In the genomic region with DNA sequence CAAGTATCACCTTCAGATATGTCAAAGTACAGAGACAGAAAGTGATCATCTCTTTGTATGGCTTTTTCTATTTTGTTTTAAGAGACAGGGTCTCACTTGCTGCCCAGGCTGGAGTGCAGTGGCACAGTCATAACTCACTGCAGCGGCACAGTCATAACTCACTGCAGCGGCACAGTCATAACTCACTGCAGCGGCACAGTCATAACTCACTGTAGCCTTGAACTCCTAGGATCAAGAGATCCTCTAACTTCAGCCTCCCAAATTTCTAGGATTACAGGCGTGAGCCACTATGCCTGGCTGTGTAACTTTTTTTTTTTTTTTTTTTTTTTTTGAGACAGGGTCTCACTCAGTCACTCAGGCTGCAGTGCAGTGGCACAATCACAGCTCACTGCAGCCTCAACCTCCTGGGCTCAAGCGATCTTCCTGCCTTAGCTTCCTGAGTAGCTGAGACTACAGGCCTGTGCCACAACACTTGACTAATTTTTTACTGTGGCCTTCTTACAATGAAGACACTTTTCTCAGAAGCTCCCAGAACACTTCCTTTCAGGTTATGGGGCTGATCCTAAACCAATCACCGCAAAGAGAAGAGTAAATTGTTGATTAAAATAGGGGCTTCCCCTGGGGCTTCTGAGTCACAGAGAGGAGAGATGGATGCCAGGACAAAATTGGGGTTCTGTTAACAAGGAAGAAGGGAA, we compare ENCODE assay signal across 10 cellular contexts. TPM values are rescaled to one million over a fixed set of nuclear protein-coding genes. Genes with fewer than 3 reads are reported as not detected.
A peak's percentile ranks its signal among the peaks of the same experiment; 100 is the strongest.
DNase-seq lines count a peak whose midpoint lies in the region; ATAC-seq, FAIRE-seq and TF ChIP-seq lines count a peak whose summit lies in the region.
"Had no signal": no experiment of that assay in that cellular context is flagged by ENCODE, and none has a peak within 500 bp of the region (broad histone marks: within the 10 kb centered on the region; RNA-seq: fewer than 3 reads in every experiment).

No MANE protein-coding gene starts in this region.

- no peak overlapping the region for H3K56ac ChIP-seq in mesendoderm (ENCODE audit: low read length)

- DNase-seq in GM12892 (ENCODE audit: insufficient read length): no peak
- DNase-seq in activated T-helper 2 cell treated with anti-CD3 and anti-CD28 coated beads, Interferon-gamma antibody, Interleukin-2, Interleukin-4, amounts not matched to agents 10 μg/mL and 5 μg/mL and 100 μg/mL, durations not matched to agents 14 hours and 24 hours and 36 hours (ENCODE audit: low spot score): no peak
- no peak for DNase-seq in OCI-M2 (lab: John Stamatoyannopoulos, UW; ENCODE audit: unreplicated experiment)
- no peak for DNase-seq in H54 (ENCODE audit: insufficient read length, low spot score)
- DNase-seq in HEK293T (ENCODE audit: extremely low spot score): no peak
- no peak for DNase-seq in mesendoderm
- DNase-seq: NCI-H2171, T1000 had no signal

- no peaks in the 10 kb centered on the region for H3K27me3 ChIP-seq in mesendoderm (ENCODE audit: insufficient read depth, low read length, poor library complexity)

- no peaks in the 10 kb centered on the region for H3K79me1 ChIP-seq in mesendoderm (ENCODE audit: low read length)

- peak; percentile 46 for ATAC-seq in GM19463 (IDR thresholded peaks at IDR 0.05; ENCODE audit: unreplicated experiment)
- peak; percentile 59 for ATAC-seq in HG03097 (IDR thresholded peaks at IDR 0.05; ENCODE audit: low FRiP score, unreplicated experiment)

- H3K36me3 ChIP-seq in mesendoderm (ENCODE audit: control insufficient read depth, insufficient read depth, low read length): no peaks in the 10 kb centered on the region

- no peak overlapping the region for H4K8ac ChIP-seq in mesendoderm (ENCODE audit: low read depth, low read length)

- H4K5ac ChIP-seq in mesendoderm (ENCODE audit: low read length): no peak overlapping the region

- no peaks in the 10 kb centered on the region for H3K4me1 ChIP-seq in mesendoderm (ENCODE audit: control insufficient read depth, low read depth, low read length)

- peak; percentile 93 for FAIRE-seq in GM12892 (lab: Jason Lieb, UNC)
- no peak for FAIRE-seq in H54 (lab: Jason Lieb, UNC)

- no CpG with 5 or more reads among the region's 6 CpGs for WGBS in mesendoderm (ENCODE audit: extremely low coverage, insufficient coverage, low lambda C conversion rate)

- H3K18ac ChIP-seq in mesendoderm (ENCODE audit: low read length): no peak overlapping the region

- H2AK5ac ChIP-seq in mesendoderm (ENCODE audit: low read length): no peak overlapping the region

- peaks cover 22% of the 10 kb centered on the region for H3K36me3 Mint-ChIP-seq in activated T-helper 2 cell treated with anti-CD3 and anti-CD28 coated beads, Interferon-gamma antibody, Interleukin-2, Interleukin-4, amounts not matched to agents 10 μg/mL and 5 μg/mL and 100 μg/mL, durations not matched to agents 14 hours and 24 hours and 36 hours (ENCODE audit: low read depth)

- no peak overlapping the region for H2BK15ac ChIP-seq in mesendoderm (replicated peaks; ENCODE audit: low read depth)

- no peak overlapping the region for H2BK120ac ChIP-seq in mesendoderm (ENCODE audit: low read depth, low read length)

- no peak overlapping the region for H3K27ac ChIP-seq in mesendoderm (ENCODE audit: low read depth, low read length)

- H3K79me2 ChIP-seq in mesendoderm (ENCODE audit: control insufficient read depth, insufficient read depth, low read length): no peaks in the 10 kb centered on the region

- no peak overlapping the region for H3K9ac ChIP-seq in mesendoderm (ENCODE audit: low read length)

- POLR2A ChIA-PET in HEK293T (lab: Yijun Ruan, JAX): no interaction called here

- no peak overlapping the region for H3K23ac ChIP-seq in mesendoderm (ENCODE audit: low read length)

- peaks cover 2% of the 10 kb centered on the region for H3K27me3 Mint-ChIP-seq in activated T-helper 2 cell treated with anti-CD3 and anti-CD28 coated beads, Interferon-gamma antibody, Interleukin-2, Interleukin-4, amounts not matched to agents 10 μg/mL and 5 μg/mL and 100 μg/mL, durations not matched to agents 14 hours and 24 hours and 36 hours (ENCODE audit: low read depth)

- intact Hi-C loops in activated T-helper 2 cell treated with anti-CD3 and anti-CD28 coated beads, Interferon-gamma antibody, Interleukin-2, Interleukin-4, amounts not matched to agents 10 μg/mL and 5 μg/mL and 100 μg/mL, durations not matched to agents 14 hours and 24 hours and 36 hours (cut with micrococcal nuclease): loop anchor here (2.0 to 5.0 kb wide), 3 partner anchors 116 to 438 kb away; partner anchors contain the start of gene CCDC83

- H3K4me2 ChIP-seq in mesendoderm (ENCODE audit: low read length): no peak overlapping the region

- H3K4me1 Mint-ChIP-seq in activated T-helper 2 cell treated with anti-CD3 and anti-CD28 coated beads, Interferon-gamma antibody, Interleukin-2, Interleukin-4, amounts not matched to agents 10 μg/mL and 5 μg/mL and 100 μg/mL, durations not matched to agents 14 hours and 24 hours and 36 hours (ENCODE audit: low read depth): peaks cover 40% of the 10 kb centered on the region

- H3K27ac Mint-ChIP-seq in activated T-helper 2 cell treated with anti-CD3 and anti-CD28 coated beads, Interferon-gamma antibody, Interleukin-2, Interleukin-4, amounts not matched to agents 10 μg/mL and 5 μg/mL and 100 μg/mL, durations not matched to agents 14 hours and 24 hours and 36 hours: peak overlapping the region; percentile 74

- no peaks in the 10 kb centered on the region for H3K9me3 Mint-ChIP-seq in activated T-helper 2 cell treated with anti-CD3 and anti-CD28 coated beads, Interferon-gamma antibody, Interleukin-2, Interleukin-4, amounts not matched to agents 10 μg/mL and 5 μg/mL and 100 μg/mL, durations not matched to agents 14 hours and 24 hours and 36 hours

- TF ChIP-seq POLR2A in GM12892 (IDR thresholded peaks at IDR 0.05; ENCODE audit: low read depth, low read length) (no peak), H54 (IDR thresholded peaks at IDR 0.05; ENCODE audit: low read depth, low read length) (no peak)

- CTCF ChIA-PET in HEK293T (lab: Yijun Ruan, JAX): no interaction called here

- H3K4me3 ChIP-seq in mesendoderm (ENCODE audit: low read length): no peak overlapping the region

- no peak overlapping the region for H3K4ac ChIP-seq in mesendoderm (ENCODE audit: low read depth, low read length)

- no peak overlapping the region for H2BK5ac ChIP-seq in mesendoderm (ENCODE audit: low read length)

- no peak overlapping the region for H3K4me3 Mint-ChIP-seq in activated T-helper 2 cell treated with anti-CD3 and anti-CD28 coated beads, Interferon-gamma antibody, Interleukin-2, Interleukin-4, amounts not matched to agents 10 μg/mL and 5 μg/mL and 100 μg/mL, durations not matched to agents 14 hours and 24 hours and 36 hours (ENCODE audit: low read depth)

TF ChIP-seq in HEK293T, 16 proteins besides CTCF, POLR2A, EP300 and RAD21:
- no peak for TF ChIP-seq NFRKB (IDR thresholded peaks at IDR 0.05)

RNA-seq across cellular contexts. Expression of gene HIKESHI, which starts 9.0 kb away (rescaled TPM):
- 58.6 TPM for polyA plus RNA-seq in GM12892 (2012; ENCODE audit: missing spikeins)
- total RNA-seq in activated T-helper 2 cell treated with anti-CD3 and anti-CD28 coated beads, Interferon-gamma antibody, Interleukin-2, Interleukin-4, amounts not matched to agents 10 μg/mL and 5 μg/mL and 100 μg/mL, durations not matched to agents 14 hours and 24 hours and 36 hours: 49.1 and 56.0 TPM in 2 replicates
- polyA plus RNA-seq in mesendoderm (2013, experiment 1 of 2): 104 TPM
- polyA plus RNA-seq in mesendoderm (2013, experiment 2 of 2): 101 TPM

RNA-seq across cellular contexts. Expression of gene EED, which starts 48.5 kb away (rescaled TPM):
- 66.7 TPM for polyA plus RNA-seq in GM12892 (2012; ENCODE audit: missing spikeins)
- total RNA-seq in activated T-helper 2 cell treated with anti-CD3 and anti-CD28 coated beads, Interferon-gamma antibody, Interleukin-2, Interleukin-4, amounts not matched to agents 10 μg/mL and 5 μg/mL and 100 μg/mL, durations not matched to agents 14 hours and 24 hours and 36 hours: 174 and 182 TPM in 2 replicates
- polyA plus RNA-seq in mesendoderm (2013, experiment 1 of 2): 17.4 TPM
- polyA plus RNA-seq in mesendoderm (2013, experiment 2 of 2): 17.2 TPM
